Comparison of ENCODE assay signal across 30 cellular contexts in genomic region chr7:122273117-122273516, GRCh38. TPM values are rescaled to one million over a fixed set of nuclear protein-coding genes. Genes with fewer than 3 reads are reported as not detected.
"Had no signal": no experiment of that assay in that cellular context is flagged by ENCODE, and none has a peak within 500 bp of the region (broad histone marks: within the 10 kb centered on the region; RNA-seq: fewer than 3 reads in every experiment).

No MANE protein-coding gene starts in this region.

- H3K4me3 ChIP-seq: breast epithelium, hepatocyte, lung, neural progenitor cell, upper lobe of right lung had no signal

- DNase-seq: activated CD4-positive, alpha-beta T cell treated with anti-CD3 and anti-CD28 coated beads for 4 hours; activated CD4-positive, alpha-beta T cell treated with anti-CD3 and anti-CD28 coated beads, Interleukin-2, amount 50 U/mL, for 48 hours; activated CD4-positive, CD25-positive, alpha-beta regulatory T cell; activated CD8-positive, alpha-beta memory T cell treated with anti-CD3 and anti-CD28 coated beads, Interleukin-2, amount 50 U/mL, for 48 hours; activated naive CD4-positive, alpha-beta T cell treated with anti-CD3 and anti-CD28 coated beads for 36 hours; activated naive CD8-positive, alpha-beta T cell treated with anti-CD3 and anti-CD28 coated beads, Interleukin-2, amount 10 ng/mL, durations not matched to agents 7 days and 5 days; activated T-cell treated with anti-CD3 and anti-CD28 coated beads, Interleukin-2, amount 50 U/mL, for 4 hours; amniotic stem cell; effector memory CD8-positive, alpha-beta T cell; foreskin melanocyte; immature natural killer cell; naive thymus-derived CD8-positive, alpha-beta T cell; stimulated activated CD4-positive, alpha-beta T cell treated with anti-CD3 and anti-CD28 coated beads, Interleukin-12 subunit alpha, Interleukin-12 subunit beta, amount 100 ng/mL, for 4 hours; stimulated activated CD4-positive, alpha-beta T cell treated with anti-CD3 and anti-CD28 coated beads, Interleukin-4, amount 100 ng/mL, for 4 hours; stimulated activated naive CD8-positive, alpha-beta T cell treated with anti-CD3 and anti-CD28 coated beads, Interleukin-15, Interleukin-2, amounts not matched to agents 100 U/mL and 50 U/mL, for 24 hours; upper lobe of right lung had no signal

- H3K4me2 ChIP-seq: hepatocyte, neural progenitor cell had no signal

- H3K9ac ChIP-seq: neural progenitor cell had no signal

- H2AFZ ChIP-seq: hepatocyte, neural progenitor cell had no signal

- H3K9me3 ChIP-seq: breast epithelium, upper lobe of right lung had no signal

- H3K79me2 ChIP-seq: hepatocyte had no signal

- H3K27me3 ChIP-seq: breast epithelium, hepatocyte, neural progenitor cell, upper lobe of right lung had no signal

- H3K4me1 ChIP-seq: breast epithelium, neural progenitor cell, upper lobe of right lung had no signal

- H3K36me3 ChIP-seq: breast epithelium, neural progenitor cell, upper lobe of right lung had no signal

- ATAC-seq: activated T-cell treated with anti-CD3 and anti-CD28 coated beads, Interleukin-2, amount 50 U/mL, for 4 hours; effector memory CD8-positive, alpha-beta T cell; esophagus mucosa; left lobe of liver; naive thymus-derived CD8-positive, alpha-beta T cell; stimulated activated naive CD8-positive, alpha-beta T cell treated with anti-CD3 and anti-CD28 coated beads, Interleukin-15, Interleukin-2, amounts not matched to agents 100 U/mL and 50 U/mL, for 24 hours; upper lobe of right lung had no signal

- FAIRE-seq: endothelial cell of umbilical vein had no signal

- H3K27ac ChIP-seq: breast epithelium, hepatocyte, neural progenitor cell, upper lobe of right lung had no signal

RNA-seq across cellular contexts. Expression of gene FEZF1, which starts 31.4 kb away (rescaled TPM):
- total RNA-seq: activated CD8-positive, alpha-beta memory T cell treated with anti-CD3 and anti-CD28 coated beads for 36 hours; activated naive CD4-positive, alpha-beta T cell treated with anti-CD3 and anti-CD28 coated beads for 36 hours; activated naive CD8-positive, alpha-beta T cell treated with anti-CD3 and anti-CD28 coated beads, Interleukin-2, amount 10 ng/mL, durations not matched to agents 7 days and 5 days; activated T-cell treated with anti-CD3 and anti-CD28 coated beads, Interleukin-2, amount 50 U/mL, for 4 hours; breast epithelium; dermis microvascular lymphatic vessel endothelial cell; endothelial cell of umbilical vein; esophagus mucosa; hepatocyte; kidney epithelial cell; left lobe of liver; mesenteric fat pad; naive thymus-derived CD8-positive, alpha-beta T cell; osteocyte; progenitor cell of endocrine pancreas; subcutaneous adipose tissue; upper lobe of right lung had no signal
- polyA plus RNA-seq: endothelial cell of umbilical vein; immature natural killer cell; naive thymus-derived CD8-positive, alpha-beta T cell had no signal
